35 cellular contexts compared by ENCODE assay signal in the genomic region with DNA sequence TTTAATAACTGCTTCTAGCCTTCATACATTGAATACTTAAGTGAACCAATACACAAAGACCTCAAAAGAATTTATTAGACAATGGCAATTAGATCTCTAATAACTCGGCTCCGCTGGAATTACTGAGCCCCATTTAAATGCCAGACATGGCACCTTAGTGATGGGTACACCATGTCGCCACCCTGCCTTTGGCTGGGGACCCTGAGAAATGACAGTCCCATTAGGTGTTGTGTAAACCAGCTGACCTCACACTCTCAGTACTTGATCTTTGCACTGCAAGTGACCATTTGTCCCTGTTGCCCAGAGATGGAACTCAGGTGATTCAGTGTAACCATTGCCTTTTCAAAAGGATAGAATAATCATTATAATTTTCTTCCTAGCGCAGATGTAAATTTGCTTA.
"Had no signal": no experiment of that assay in that cellular context is flagged by ENCODE, and none has a peak within 500 bp of the region (broad histone marks: within the 10 kb centered on the region; RNA-seq: fewer than 3 reads in every experiment).

No MANE protein-coding gene starts in this region.

- DNase-seq: Karpas-422, Kasumi-1, MG63, MM.1S, MV-4-11, NCI-H1048, NCI-H1092, NCI-H1092 treated with DMSO at 0.1 percent for 48 hours, NCI-H1105, NCI-H1105 treated with DMSO at 0.1 percent for 48 hours, NCI-H1417, NCI-H1417 treated with DMSO at 0.1 percent for 48 hours, NCI-H1436, NCI-H1436 treated with DMSO at 0.1 percent for 48 hours, NCI-H146, NCI-H1694, NCI-H1694 treated with DMSO at 0.1 percent for 48 hours, NCI-H187, NCI-H187 treated with DMSO at 0.1 percent for 48 hours, NCI-H1930, NCI-H2029, NCI-H2029 treated with DMSO at 0.1 percent for 48 hours, NCI-H2081, NCI-H2081 treated with DMSO at 0.1 percent for 48 hours, NCI-H2107, NCI-H2171, NCI-H2171 treated with DMSO at 0.1 percent for 48 hours, NCI-H2227 treated with DMSO at 0.1 percent for 48 hours, NCI-H226, NCI-H345, NCI-H446, NCI-H446 treated with DMSO at 0.1 percent for 48 hours, NCI-H510A, NCI-H510A treated with DMSO at 0.1 percent for 48 hours had no signal

- H3K36me3 ChIP-seq: MG63 had no signal

- H3K4me2 ChIP-seq: KMS-11 had no signal

- H3K9ac ChIP-seq: KMS-11 had no signal

- H3K27me3 ChIP-seq: MG63 had no signal

- H3K9me3 ChIP-seq: MG63 had no signal

- H3K4me3 ChIP-seq: MG63 had no signal

- H3K27ac ChIP-seq: KMS-11 had no signal
